25 cellular contexts compared by ENCODE assay signal in genomic region chr7:129421717-129422250, GRCh38.
"Had no signal": no experiment of that assay in that cellular context is flagged by ENCODE, and none has a peak within 500 bp of the region (broad histone marks: within the 10 kb centered on the region; RNA-seq: fewer than 3 reads in every experiment).

No MANE protein-coding gene starts in this region.

- H3K9me3 ChIP-seq: colonic mucosa, heart right ventricle, lower lobe of right lung, pancreas, right lobe of liver, spleen, testis, tibial nerve, upper lobe of right lung, vagina had no signal

- H3K4me3 Mint-ChIP-seq: endodermal cell; memory B cell; mesothelial cell of epicardium; nephron; stimulated activated memory B cell treated with anti-CD40 and anti-IgM and Interleukin-4, amounts not matched to agents 10 μg/mL and 1 μg/mL and 100 μg/mL, for 72 hours; stimulated activated naive CD8-positive, alpha-beta T cell treated with anti-CD3 and anti-CD28 coated beads, Interleukin-15, Interleukin-2, amounts not matched to agents 100 ng/mL and 50 ng/mL, for 24 hours had no signal

- H3K4me1 ChIP-seq: colonic mucosa, lower lobe of right lung, right lobe of liver, spleen, testis, upper lobe of right lung, vagina had no signal

- H3K4me1 Mint-ChIP-seq: endodermal cell; memory B cell; stimulated activated memory B cell treated with anti-CD40 and anti-IgM and Interleukin-4, amounts not matched to agents 10 μg/mL and 1 μg/mL and 100 μg/mL, for 72 hours had no signal

- ATAC-seq: left lobe of liver; lower lobe of right lung; pancreas; right lobe of liver; stimulated activated memory B cell treated with anti-CD40 and anti-IgM and Interleukin-4, amounts not matched to agents 10 μg/mL and 1 μg/mL and 100 μg/mL, for 72 hours; upper lobe of right lung had no signal

- H3K27me3 ChIP-seq: colonic mucosa, heart right ventricle, pancreas, right lobe of liver, spleen, testis, tibial nerve, upper lobe of right lung, vagina had no signal

- H3K36me3 ChIP-seq: right lobe of liver, vagina had no signal

- H3K27ac Mint-ChIP-seq: endodermal cell; memory B cell; mesothelial cell of epicardium; nephron; progenitor cell of endocrine pancreas; stimulated activated memory B cell treated with anti-CD40 and anti-IgM and Interleukin-4, amounts not matched to agents 10 μg/mL and 1 μg/mL and 100 μg/mL, for 72 hours; stimulated activated naive CD8-positive, alpha-beta T cell treated with anti-CD3 and anti-CD28 coated beads, Interleukin-15, Interleukin-2, amounts not matched to agents 100 ng/mL and 50 ng/mL, for 24 hours had no signal

- DNase-seq: colonic mucosa; effector CD4-positive, alpha-beta T cell; endodermal cell; erythroblast; heart right ventricle; kidney glomerular epithelial cell; lower lobe of right lung; occipital lobe; pancreas; right lobe of liver; spleen; stimulated activated CD4-positive, alpha-beta T cell treated with anti-CD3 and anti-CD28 coated beads, Interleukin-15, amount 100 ng/mL, for 24 hours; stimulated activated CD4-positive, alpha-beta T cell treated with anti-CD3 and anti-CD28 coated beads, Interleukin-1b, Interleukin-23, amount 100 ng/mL, for 48 hours; stimulated activated CD4-positive, alpha-beta T cell treated with anti-CD3 and anti-CD28 coated beads, Interleukin-4, amount 100 ng/mL, for 24 hours; testis; upper lobe of right lung had no signal

- H3K4me3 ChIP-seq: colonic mucosa, heart right ventricle, lower lobe of right lung, pancreas, right lobe of liver, spleen, testis, tibial nerve, upper lobe of right lung, vagina had no signal

- H3K27ac ChIP-seq: colonic mucosa, lower lobe of right lung, pancreas, right lobe of liver, spleen, testis, tibial nerve, upper lobe of right lung, vagina had no signal

- H3K27me3 Mint-ChIP-seq: memory B cell; progenitor cell of endocrine pancreas; stimulated activated memory B cell treated with anti-CD40 and anti-IgM and Interleukin-4, amounts not matched to agents 10 μg/mL and 1 μg/mL and 100 μg/mL, for 72 hours; stimulated activated naive CD8-positive, alpha-beta T cell treated with anti-CD3 and anti-CD28 coated beads, Interleukin-15, Interleukin-2, amounts not matched to agents 100 ng/mL and 50 ng/mL, for 24 hours had no signal

- H3K9me3 Mint-ChIP-seq: endodermal cell; memory B cell; mesothelial cell of epicardium; nephron; stimulated activated memory B cell treated with anti-CD40 and anti-IgM and Interleukin-4, amounts not matched to agents 10 μg/mL and 1 μg/mL and 100 μg/mL, for 72 hours; stimulated activated naive CD8-positive, alpha-beta T cell treated with anti-CD3 and anti-CD28 coated beads, Interleukin-15, Interleukin-2, amounts not matched to agents 100 ng/mL and 50 ng/mL, for 24 hours had no signal
